In genomic region chr16:89187337-89188063, GRCh38 we compare ENCODE assay signal across 10 cellular contexts.
DNase-seq lines count a peak whose midpoint lies in the region; TF ChIP-seq lines count a peak whose summit lies in the region.
"Had no signal": no experiment of that assay in that cellular context is flagged by ENCODE, and none has a peak within 500 bp of the region (broad histone marks: within the 10 kb centered on the region; RNA-seq: fewer than 3 reads in every experiment).

No MANE protein-coding gene starts in this region.

- DNase-seq in NCI-H2171 treated with DMSO at 0.1 percent for 48 hours (lab: John Stamatoyannopoulos, UW), result peak; percentile 45
- no peak for DNase-seq in NCI-H2171 (lab: John Stamatoyannopoulos, UW)
- DNase-seq in NB4 (ENCODE audit: low read depth), result peak; percentile 76
- peak; percentile 42 for DNase-seq in central memory CD4-positive, alpha-beta T cell
- DNase-seq in NCI-H1092 (lab: John Stamatoyannopoulos, UW), result no peak
- DNase-seq in GOT3 (lab: John Stamatoyannopoulos, UW), result no peak
- no peak for DNase-seq in middle frontal gyrus (ENCODE audit: extremely low spot score, low spot score)
- DNase-seq: colonic mucosa had no signal

- TF ChIP-seq CTCF in NB4 (IDR thresholded peaks at IDR 0.05; ENCODE audit: low read depth, low read length), result no peak
- TF ChIP-seq CTCF in neutrophil (IDR thresholded peaks at IDR 0.05), result no peak

- TF ChIP-seq POLR2A in NB4 (IDR thresholded peaks at IDR 0.05; ENCODE audit: extremely low read depth, insufficient read length), result no peak

- no peaks in the 10 kb centered on the region for H3K36me3 ChIP-seq in neutrophil
- H3K36me3 ChIP-seq: colonic mucosa had no signal

- H3K27me3 ChIP-seq in neutrophil, result peaks cover 60% of the 10 kb centered on the region

- H3K4me1 ChIP-seq in neutrophil (ENCODE audit: control insufficient read depth in 1 of 2, insufficient read depth in 1 of 2, low read depth in 1 of 2, low read length in 1 of 2), result peaks cover 3 to 7% of the 10 kb centered on the region in 2 experiments
- H3K4me1 ChIP-seq: colonic mucosa had no signal

- no peaks in the 10 kb centered on the region for H3K9me3 ChIP-seq in neutrophil
- H3K9me3 ChIP-seq: colonic mucosa had no signal

- H3K27ac ChIP-seq in neutrophil, result peak overlapping the region; percentile 53
- H3K27ac ChIP-seq: colonic mucosa had no signal

- H3K4me3 ChIP-seq in NB4 (ENCODE audit: low read depth, low read length) (no peak overlapping the region), neutrophil (ENCODE audit: low read depth in 1 of 2, low read length in 1 of 2) (no peak overlapping the region)
- H3K4me3 ChIP-seq: colonic mucosa, lung had no signal

Comparison
In these comparisons a context has a peak if more than half of its experiments do, and no peak if none do; other contexts are left out.
1. DNase-seq: peak in NCI-H2171 treated with DMSO at 0.1 percent for 48 hours (single experiment), NB4 (single experiment) and central memory CD4-positive, alpha-beta T cell (single experiment); none in NCI-H2171 (single experiment), NCI-H1092 (single experiment), GOT3 (single experiment) and middle frontal gyrus (single experiment).